In the genomic region with DNA sequence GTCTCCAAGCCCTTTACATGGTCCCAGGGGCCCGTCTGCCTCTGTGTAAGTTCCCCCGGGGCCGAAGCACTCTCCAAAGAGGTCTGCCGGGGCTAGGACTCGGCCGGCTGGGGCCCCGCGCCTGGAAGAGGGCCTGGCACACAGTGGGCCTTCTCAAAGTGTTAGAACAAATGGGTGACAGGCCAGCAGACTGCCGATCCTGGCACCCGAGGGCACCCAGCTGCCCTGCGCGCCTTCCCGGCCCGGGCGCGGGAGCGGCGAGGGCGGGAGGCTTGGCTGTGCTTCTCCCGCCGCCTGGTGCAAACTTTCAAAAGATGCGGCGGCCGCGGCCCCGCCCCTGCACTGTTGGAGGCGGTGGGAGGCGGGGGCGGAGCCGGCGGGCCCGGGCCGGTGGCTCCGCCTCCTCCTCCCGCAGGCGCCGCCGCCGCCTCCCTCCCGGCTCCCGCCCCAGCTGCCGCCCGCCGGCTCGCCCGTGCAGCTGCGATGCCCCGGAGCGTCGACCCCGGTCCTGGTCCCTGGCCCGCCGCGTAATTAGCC, we compare ENCODE assay signal across 8 cellular contexts. TPM values are rescaled to one million over a fixed set of nuclear protein-coding genes. Genes with fewer than 3 reads are reported as not detected.
A peak's percentile ranks its signal among the peaks of the same experiment; 100 is the strongest.
DNase-seq lines count a peak whose midpoint lies in the region; ATAC-seq and TF ChIP-seq lines count a peak whose summit lies in the region.

A gene with protein sequence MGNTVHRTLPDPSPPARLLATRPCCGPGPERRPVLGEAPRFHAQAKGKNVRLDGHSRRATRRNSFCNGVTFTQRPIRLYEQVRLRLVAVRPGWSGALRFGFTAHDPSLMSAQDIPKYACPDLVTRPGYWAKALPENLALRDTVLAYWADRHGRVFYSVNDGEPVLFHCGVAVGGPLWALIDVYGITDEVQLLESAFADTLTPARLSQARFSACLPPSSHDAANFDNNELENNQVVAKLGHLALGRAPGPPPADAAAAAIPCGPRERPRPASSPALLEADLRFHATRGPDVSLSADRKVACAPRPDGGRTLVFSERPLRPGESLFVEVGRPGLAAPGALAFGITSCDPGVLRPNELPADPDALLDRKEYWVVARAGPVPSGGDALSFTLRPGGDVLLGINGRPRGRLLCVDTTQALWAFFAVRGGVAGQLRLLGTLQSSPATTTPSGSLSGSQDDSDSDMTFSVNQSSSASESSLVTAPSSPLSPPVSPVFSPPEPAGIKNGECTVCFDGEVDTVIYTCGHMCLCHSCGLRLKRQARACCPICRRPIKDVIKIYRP (plus strand): TSS at position 442 of the 537 bp plus-strand sequence. CDS start 144 bp downstream, outside the sequence.

- TF ChIP-seq CTCF in left ventricle myocardium inferior (IDR thresholded peaks at IDR 0.05; ENCODE audit: borderline replicate concordance) (peak; percentile 40), parathyroid adenoma (IDR thresholded peaks at IDR 0.05) (no peak)

- H3K9me3 ChIP-seq in KOPT-K1 (ENCODE audit: insufficient read depth, low read length, poor library complexity, severe bottlenecking) (no peaks in the 10 kb centered on the region), left ventricle myocardium inferior (replicated peaks) (no peaks in the 10 kb centered on the region), parathyroid adenoma (ENCODE audit: control insufficient read depth, low read length) (no peaks in the 10 kb centered on the region)

- H3K4me3 ChIP-seq in ACC112 (ENCODE audit: low read depth, low read length): peak within 1 kb of the TSS; percentile 85
- H3K4me3 ChIP-seq in left ventricle myocardium inferior: peak within 1 kb of the TSS; percentile 85
- peak within 1 kb of the TSS; percentile 56 for H3K4me3 ChIP-seq in parathyroid adenoma (ENCODE audit: low read depth, low read length)

- peak; percentile 70 for ATAC-seq in GM18867 (IDR thresholded peaks at IDR 0.05; ENCODE audit: unreplicated experiment)

- peak; percentile 46 for DNase-seq in SK-MEL-5 (ENCODE audit: low read depth, low spot score)
- peak in 50 of 56 donors; percentile 9 to 85 (median 56) for DNase-seq in amygdala (lab: John Stamatoyannopoulos, UW)
- DNase-seq in left ventricle myocardium inferior: peak; percentile 84
- DNase-seq in activated gamma-delta T cell treated with Interleukin-2 at 50 U/mL for 16 hours: no peak

- in situ Hi-C loops in SK-MEL-5 (cut with HindIII; ENCODE audit: low pct_unique_long_range_greater_than_20kb, low sequenced_read_pairs): no loop called here

- H2AFZ ChIP-seq in ACC112 (ENCODE audit: low read length, unreplicated experiment) (peak within 1 kb of the TSS; percentile 89), parathyroid adenoma (peak within 1 kb of the TSS; percentile 82)

- intact Hi-C loops in left ventricle myocardium inferior (cut with micrococcal nuclease): loop anchor here (10.0 kb wide), 1 partner anchor 54 kb away; no protein-coding TSS in a partner anchor

- H3K79me2 ChIP-seq in ACC112 (ENCODE audit: control insufficient read depth, insufficient read depth, low read length, unreplicated experiment): no peaks in the 10 kb centered on the region
- H3K79me2 ChIP-seq in parathyroid adenoma: no peaks in the 10 kb centered on the region

- H3K27ac ChIP-seq in ACC112 (ENCODE audit: low read depth, low read length): no peak within 1 kb of the TSS
- peak within 1 kb of the TSS; percentile 59 for H3K27ac ChIP-seq in KOPT-K1 (ENCODE audit: low read depth, low read length, poor library complexity, severe bottlenecking)
- H3K27ac ChIP-seq in left ventricle myocardium inferior (replicated peaks): peak within 1 kb of the TSS; percentile 97
- peak within 1 kb of the TSS; percentile 45 for H3K27ac ChIP-seq in parathyroid adenoma

- no peak within 1 kb of the TSS for H3K9ac ChIP-seq in parathyroid adenoma

- H3K36me3 ChIP-seq in ACC112 (ENCODE audit: insufficient read depth, low read length) (no peaks in the 10 kb centered on the region), KOPT-K1 (ENCODE audit: insufficient read depth, low read length) (no peaks in the 10 kb centered on the region), left ventricle myocardium inferior (no peaks in the 10 kb centered on the region), parathyroid adenoma (ENCODE audit: control insufficient read depth, insufficient read depth, low read length) (no peaks in the 10 kb centered on the region)

- H3K27me3 ChIP-seq in ACC112 (ENCODE audit: insufficient read depth, low read length) (peaks cover 54% of the 10 kb centered on the region), left ventricle myocardium inferior (ENCODE audit: low read depth) (no peaks in the 10 kb centered on the region), parathyroid adenoma (ENCODE audit: control insufficient read depth, insufficient read depth, low read length) (no peaks in the 10 kb centered on the region)

- peak within 1 kb of the TSS; percentile 78 for H3K4me2 ChIP-seq in parathyroid adenoma (ENCODE audit: low read length)

- H3K4me1 ChIP-seq in ACC112 (ENCODE audit: control insufficient read depth, insufficient read depth, low read length, unreplicated experiment) (peaks cover 11% of the 10 kb centered on the region), left ventricle myocardium inferior (peaks cover 57% of the 10 kb centered on the region), parathyroid adenoma (peaks cover 15% of the 10 kb centered on the region)

RNA-seq across cellular contexts. Expression of the gene that starts here (rescaled TPM):
- 0.11 and 0.32 TPM in 2 replicates for total RNA-seq in SK-MEL-5 (2014; rRNA removed; shearing (Covaris generic))
- 0.55 and 0.89 TPM in 2 replicates for polyA plus RNA-seq in SK-MEL-5 (2015; cell fraction: cytosol; rRNA removed)
- 0.58 and 0.81 TPM in 2 replicates for polyA plus RNA-seq in SK-MEL-5 (2015; cell fraction: nucleus; rRNA removed)
- 24.0 TPM for total RNA-seq in left ventricle myocardium inferior

Comparison
In these comparisons a context has a peak if more than half of its experiments do, and no peak if none do; other contexts are left out.
1. RNA of the gene that starts here (total RNA-seq): 24.0 TPM in left ventricle myocardium inferior (single experiment); 0.11 to 0.32 TPM in SK-MEL-5; every median in the first group is over 10 times any median in the second.
2. Peak in DNase-seq in SK-MEL-5; RNA of the gene not detected or under 1 TPM.
3. Peak in every context shown above with its lines, with median percentiles within 50 percentile points of each other: H3K4me3 ChIP-seq.